In the genomic region with DNA sequence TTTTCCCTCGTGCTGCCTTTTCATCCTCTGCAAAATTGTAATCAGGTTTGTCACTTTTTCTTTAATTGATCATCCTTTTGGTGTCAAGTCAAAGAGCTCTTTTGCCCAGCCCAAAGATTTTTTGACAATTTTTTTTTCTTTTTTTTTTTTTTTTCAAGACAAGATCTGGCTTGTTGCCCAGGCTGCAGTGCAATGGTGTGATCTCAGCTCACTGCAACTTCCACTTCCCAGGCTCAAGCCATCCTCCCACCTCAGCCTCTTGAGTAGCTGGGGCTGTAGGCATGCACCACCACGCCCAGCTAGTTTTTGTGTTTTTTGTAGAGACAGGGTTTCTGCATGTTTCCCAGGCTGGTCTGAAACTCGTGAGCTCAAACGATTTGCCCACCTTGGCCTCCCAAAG, we compare ENCODE assay signal across 12 cellular contexts. TPM values are rescaled to one million over a fixed set of nuclear protein-coding genes. Genes with fewer than 3 reads are reported as not detected.
DNase-seq lines count a peak whose midpoint lies in the region; ATAC-seq and TF ChIP-seq lines count a peak whose summit lies in the region.
"Had no signal": no experiment of that assay in that cellular context is flagged by ENCODE, and none has a peak within 500 bp of the region (broad histone marks: within the 10 kb centered on the region; RNA-seq: fewer than 3 reads in every experiment).

No MANE protein-coding gene starts in this region.

- H3K36me3 ChIP-seq in ACC112 (ENCODE audit: insufficient read depth, low read length), result peaks cover 25% of the 10 kb centered on the region

- H3K23ac ChIP-seq in H9 (ENCODE audit: insufficient read length, low read depth, low read length), result no peak overlapping the region

- peak overlapping the region; percentile 61 for H3K27ac Mint-ChIP-seq in T-helper 17 cell
- peak overlapping the region in 1 of 3 experiments; percentile 36; a peak in 1 of 7 replicates for H3K27ac Mint-ChIP-seq in H9

- no peaks in the 10 kb centered on the region for H4K20me1 ChIP-seq in H9 (ENCODE audit: control insufficient read depth, insufficient read depth, insufficient read length)

- no peak overlapping the region for H2BK120ac ChIP-seq in H9 (ENCODE audit: low read depth, low read length, poor library complexity, severe bottlenecking)

- H4K5ac ChIP-seq in H9 (ENCODE audit: insufficient read length, low read depth, low read length), result no peak overlapping the region

- DNase-seq in H4 (ENCODE audit: low spot score) (peak; percentile 17), T-helper 17 cell (no peak), fibroblast of pulmonary artery (ENCODE audit: low read depth) (peak; percentile 74), H9 (no peak), COR-L47 (lab: John Stamatoyannopoulos, UW) (no peak)
- DNase-seq: NCI-H187 treated with DMSO at 0.1 percent for 48 hours; stimulated activated CD4-positive, alpha-beta T cell treated with anti-CD3 and anti-CD28 coated beads, Interleukin-2, amount 100 ng/mL, for 24 hours; trophoblast cell had no signal

- H3T11ph ChIP-seq in H9 (ENCODE audit: low read length), result no peak overlapping the region

- no peaks in the 10 kb centered on the region for H3K23me2 ChIP-seq in H9 (ENCODE audit: insufficient read length, low read depth, low read length, poor library complexity, severe bottlenecking)

- no peak overlapping the region for H3K4ac ChIP-seq in H9 (ENCODE audit: low read depth, low read length)

- H3K4me3 ChIP-seq in ACC112 (ENCODE audit: low read depth, low read length) (no peak overlapping the region), fibroblast of pulmonary artery (replicated peaks; ENCODE audit: low read depth, low read length) (no peak overlapping the region)

- H3K27me3 Mint-ChIP-seq in T-helper 17 cell, result no peaks in the 10 kb centered on the region
- H3K27me3 Mint-ChIP-seq in H9 (ENCODE audit: low read depth), result no peaks in the 10 kb centered on the region

- H3K18ac ChIP-seq in H9 (ENCODE audit: insufficient read length, low read depth, low read length), result no peak overlapping the region

- H2BK5ac ChIP-seq in H9 (ENCODE audit: insufficient read length, low read length), result no peak overlapping the region

- H2BK20ac ChIP-seq in H9 (ENCODE audit: low read depth, low read length, poor library complexity, severe bottlenecking), result no peak overlapping the region

- H2BK15ac ChIP-seq in H9 (ENCODE audit: low read depth, low read length), result no peak overlapping the region

- H3K4me3 Mint-ChIP-seq in T-helper 17 cell (no peak overlapping the region), H9 (no peak overlapping the region)
- H3K4me3 Mint-ChIP-seq: nephron had no signal

- no peak overlapping the region for H4K91ac ChIP-seq in H9 (ENCODE audit: insufficient read length, low read depth, low read length)

- peaks cover 9% of the 10 kb centered on the region for H3K4me1 ChIP-seq in ACC112 (ENCODE audit: control insufficient read depth, insufficient read depth, low read length, unreplicated experiment)
- no peaks in the 10 kb centered on the region for H3K4me1 ChIP-seq in H9 (ENCODE audit: insufficient read depth, low read length)

- H3K9me3 ChIP-seq in T-helper 17 cell (ENCODE audit: control insufficient read depth, low read length, poor library complexity, severe bottlenecking) (no peaks in the 10 kb centered on the region), H9 (ENCODE audit: control insufficient read depth, low read depth, low read length) (no peaks in the 10 kb centered on the region)

- no peaks in the 10 kb centered on the region for H3K27me3 ChIP-seq in ACC112 (ENCODE audit: insufficient read depth, low read length)
- no peaks in the 10 kb centered on the region for H3K27me3 ChIP-seq in H9 (ENCODE audit: insufficient read depth, low read length)

- no peak overlapping the region for H3K4me2 ChIP-seq in H9 (ENCODE audit: insufficient read depth, insufficient read length, low read length)

- no peak overlapping the region for H2AK5ac ChIP-seq in H9 (ENCODE audit: insufficient read length, low read length)

- no peak for ATAC-seq in T-helper 17 cell
- no peak for ATAC-seq in GM18870 (IDR thresholded peaks at IDR 0.05; ENCODE audit: unreplicated experiment)
- ATAC-seq in HG03280 (IDR thresholded peaks at IDR 0.05; ENCODE audit: unreplicated experiment), result no peak

- H3K27ac ChIP-seq in ACC112 (ENCODE audit: low read depth, low read length), result peak overlapping the region; percentile 19; the same call in 1 of the 2 replicates
- no peak overlapping the region for H3K27ac ChIP-seq in H9 (ENCODE audit: insufficient read length, low read depth, low read length)

- no peak overlapping the region for H3K14ac ChIP-seq in H9 (ENCODE audit: insufficient read depth, low read length)

- H2BK12ac ChIP-seq in H9 (ENCODE audit: insufficient read length, low read depth, low read length), result no peak overlapping the region

- H3K9ac ChIP-seq in H9 (ENCODE audit: extremely low read depth, insufficient read length, low read length), result no peak overlapping the region

- no peaks in the 10 kb centered on the region for H3K9me3 Mint-ChIP-seq in H9
- H3K9me3 Mint-ChIP-seq: nephron had no signal

- H4K8ac ChIP-seq in H9 (replicated peaks; ENCODE audit: insufficient read length, low read depth, low read length), result no peak overlapping the region

- H3K4me1 Mint-ChIP-seq in T-helper 17 cell (peaks cover 7% of the 10 kb centered on the region), H9 (no peaks in the 10 kb centered on the region)
- H3K4me1 Mint-ChIP-seq: nephron had no signal

- H3K79me2 ChIP-seq in ACC112 (ENCODE audit: control insufficient read depth, insufficient read depth, low read length, unreplicated experiment) (no peaks in the 10 kb centered on the region), H9 (ENCODE audit: insufficient read depth, low read length) (no peaks in the 10 kb centered on the region)

- TF ChIP-seq CTCF in fibroblast of pulmonary artery (IDR thresholded peaks at IDR 0.05; ENCODE audit: low read length, missing control alignments), result no peak
- TF ChIP-seq CTCF in H9 (conservative IDR thresholded peaks at IDR 0.05), result no peak

- peaks cover 3% of the 10 kb centered on the region for H3K36me3 Mint-ChIP-seq in T-helper 17 cell (ENCODE audit: low read depth)
- peaks cover 22 to 66% (median 52%) of the 10 kb centered on the region in 3 experiments; a peak in 6 of 7 replicates for H3K36me3 Mint-ChIP-seq in H9 (ENCODE audit: insufficient read depth in 1 of 3, low read depth in 3 of 3)

- no CpG with 5 or more reads among the region's 4 CpGs for WGBS in H9 (ENCODE audit: extremely low coverage, insufficient read length, low lambda C conversion rate)

- no peak overlapping the region for H3K56ac ChIP-seq in H9 (ENCODE audit: insufficient read length, low read depth, low read length)

- H2AFZ ChIP-seq in ACC112 (ENCODE audit: low read length, unreplicated experiment) (no peak overlapping the region), H9 (ENCODE audit: low read length) (no peak overlapping the region)

- H3K79me1 ChIP-seq in H9 (ENCODE audit: insufficient read depth, low read depth, low read length, poor library complexity, severe bottlenecking), result no peaks in the 10 kb centered on the region

RNA-seq across cellular contexts. Expression of a gene that starts 36.7 kb away (rescaled TPM):
- 48.7 and 63.9 TPM in 2 replicates for total RNA-seq in H4 (2014; rRNA removed; shearing (Covaris generic))
- total RNA-seq in T-helper 17 cell (10 to 100 TPM; 28.3 to 35.4 TPM), H9 (2021) (45.9 and 53.4 TPM in 2 replicates)

Comparison
In these comparisons a context has a peak if more than half of its experiments do, and no peak if none do; other contexts are left out.
1. DNase-seq: peak in H4 (single experiment) and fibroblast of pulmonary artery (single experiment); none in T-helper 17 cell (0 of 3), H9 (single experiment) and COR-L47 (single experiment).